Comparison of ENCODE assay signal across 13 cellular contexts in the genomic region with DNA sequence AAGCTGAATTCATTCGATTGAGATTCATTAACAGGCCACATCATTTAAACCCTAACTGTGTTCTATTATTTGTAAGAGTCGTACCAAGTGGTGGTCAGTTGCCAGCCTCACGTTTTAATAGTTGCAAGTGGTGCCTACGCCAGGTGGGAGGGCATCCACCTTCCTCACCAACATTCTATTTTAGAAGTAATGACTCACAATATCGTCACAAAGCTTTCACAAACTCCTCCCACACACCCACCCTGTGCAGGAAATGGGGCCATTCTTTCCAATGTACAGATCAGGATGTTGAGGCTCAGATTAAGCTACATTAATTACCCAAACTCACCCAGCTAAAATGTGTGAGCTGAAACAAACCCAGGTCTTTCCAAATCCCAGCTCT.
DNase-seq lines count a peak whose midpoint lies in the region; ATAC-seq and TF ChIP-seq lines count a peak whose summit lies in the region.
"Had no signal": no experiment of that assay in that cellular context is flagged by ENCODE, and none has a peak within 500 bp of the region (broad histone marks: within the 10 kb centered on the region; RNA-seq: fewer than 3 reads in every experiment).

No MANE protein-coding gene starts in this region.

- H2AK5ac ChIP-seq in IMR-90 (ENCODE audit: low read depth, low read length), result no peak overlapping the region

- no peak overlapping the region for H4K5ac ChIP-seq in IMR-90 (ENCODE audit: low read depth, low read length)

- H3K4me1 ChIP-seq in CD4-positive, CD25-positive, alpha-beta regulatory T cell (ENCODE audit: control insufficient read depth, insufficient read depth, low read length, poor library complexity, severe bottlenecking), result no peaks in the 10 kb centered on the region
- H3K4me1 ChIP-seq in IMR-90 (ENCODE audit: control insufficient read depth, insufficient read depth, low read length), result peaks cover 11% of the 10 kb centered on the region
- H3K4me1 ChIP-seq: prostate gland had no signal

- H2BK20ac ChIP-seq in IMR-90 (ENCODE audit: low read depth, low read length), result no peak overlapping the region

- peaks cover 21% of the 10 kb centered on the region for H3K36me3 Mint-ChIP-seq in CD4-positive, CD25-positive, alpha-beta regulatory T cell
- H3K36me3 Mint-ChIP-seq in activated T-helper 17 cell treated with anti-CD3 and anti-CD28 coated beads, Interleukin-2, amount 50 U/mL, for 72 hours (ENCODE audit: low read depth), result peaks cover 22% of the 10 kb centered on the region

- BruUV-seq in IMR-90 (replicated peaks; lab: Mats Ljungman, UMichigan), result no TSS peak

- no peak for TF ChIP-seq CTCF in IMR-90 (conservative IDR thresholded peaks at IDR 0.05; ENCODE audit: low read depth, low read length)

- H3K4ac ChIP-seq in IMR-90 (ENCODE audit: low read depth, low read length), result no peak overlapping the region

- no peak overlapping the region for H3K4me3 ChIP-seq in CD4-positive, CD25-positive, alpha-beta regulatory T cell (ENCODE audit: low read depth, low read length)
- no peak overlapping the region for H3K4me3 ChIP-seq in IMR-90 (ENCODE audit: insufficient read depth, low read depth, low read length)
- H3K4me3 ChIP-seq: MG63, prostate gland had no signal

- H3K27me3 Mint-ChIP-seq in CD4-positive, CD25-positive, alpha-beta regulatory T cell, result no peaks in the 10 kb centered on the region
- H3K27me3 Mint-ChIP-seq in activated T-helper 17 cell treated with anti-CD3 and anti-CD28 coated beads, Interleukin-2, amount 50 U/mL, for 72 hours, result no peaks in the 10 kb centered on the region
- H3K27me3 Mint-ChIP-seq: activated B cell treated with CpG ODN at 0.5 μM for 24 hours had no signal

- no peak for TF ChIP-seq POLR2A in IMR-90 (IDR thresholded peaks at IDR 0.05; ENCODE audit: low read depth, low read length)

- POLR2A ChIA-PET in IMR-90 (lab: Charles Lee; ENCODE audit: unreplicated experiment), result no interaction called here

- no peak overlapping the region for H3K27ac ChIP-seq in CD4-positive, CD25-positive, alpha-beta regulatory T cell (ENCODE audit: insufficient read depth, low read length, poor library complexity, severe bottlenecking)
- H3K27ac ChIP-seq in IMR-90 (ENCODE audit: insufficient read depth, low read length), result no peak overlapping the region
- H3K27ac ChIP-seq: prostate gland had no signal

- H3K56ac ChIP-seq in IMR-90 (ENCODE audit: extremely low read depth, insufficient read depth, low read length), result no peak overlapping the region

- in situ Hi-C loops in IMR-90 (cut with MboI; ENCODE audit: low sequenced_read_pairs), result no loop called here

- H3K27me3 ChIP-seq in CD4-positive, CD25-positive, alpha-beta regulatory T cell (ENCODE audit: control insufficient read depth, insufficient read depth, low read length), result no peaks in the 10 kb centered on the region
- no peaks in the 10 kb centered on the region for H3K27me3 ChIP-seq in IMR-90 (ENCODE audit: control insufficient read depth, insufficient read depth, low read length)
- H3K27me3 ChIP-seq: MG63 had no signal

- H3K9me3 ChIP-seq in CD4-positive, CD25-positive, alpha-beta regulatory T cell (ENCODE audit: control insufficient read depth in 2 of 2, low read length in 2 of 2), result no peaks in the 10 kb centered on the region
- H3K9me3 ChIP-seq in IMR-90 (ENCODE audit: control insufficient read depth, insufficient read depth, low read length), result no peaks in the 10 kb centered on the region
- H3K9me3 ChIP-seq: MG63, prostate gland had no signal

- peak in 1 of 3 donors; percentile 59 for DNase-seq in CD4-positive, CD25-positive, alpha-beta regulatory T cell
- DNase-seq in IMR-90, result no peak
- DNase-seq in stimulated activated CD4-positive, alpha-beta T cell treated with anti-CD3 and anti-CD28 coated beads, Interleukin-12 subunit alpha, Interleukin-12 subunit beta, amount 100 ng/mL, for 48 hours (ENCODE audit: low read depth in 2 of 3, low spot score in 1 of 3), result peak; percentile 43 to 56 (median 53)
- DNase-seq in NCI-H1417 treated with DMSO at 0.1 percent for 48 hours (lab: John Stamatoyannopoulos, UW), result no peak
- DNase-seq in occipital lobe (lab: John Stamatoyannopoulos, UW), result no peak
- DNase-seq: activated B cell treated with CpG ODN at 0.5 μM for 24 hours, MG63, NCI-H510A treated with DMSO at 0.1 percent for 48 hours had no signal

- dilution Hi-C loops in IMR-90 (cut with HindIII; ENCODE audit: low sequenced_read_pairs, unreplicated experiment), result no loop called here

- intact Hi-C loops in IMR-90 (cut with micrococcal nuclease), result no loop called here

- no peak overlapping the region for H3K9ac ChIP-seq in IMR-90 (ENCODE audit: low read depth, low read length)

- no peak overlapping the region for H2BK5ac ChIP-seq in IMR-90 (ENCODE audit: low read depth, low read length, poor library complexity, severe bottlenecking)

- no peak overlapping the region for H3K18ac ChIP-seq in IMR-90 (ENCODE audit: low read depth, low read length)

- peaks cover 15 to 29% (median 18%) of the 10 kb centered on the region in 4 donors for H3K4me1 Mint-ChIP-seq in CD4-positive, CD25-positive, alpha-beta regulatory T cell
- H3K4me1 Mint-ChIP-seq in activated T-helper 17 cell treated with anti-CD3 and anti-CD28 coated beads, Interleukin-2, amount 50 U/mL, for 72 hours, result peaks cover 40% of the 10 kb centered on the region

- peaks cover 7 to 15% of the 10 kb centered on the region in 2 experiments; a peak in 3 of 4 replicates for H3K79me1 ChIP-seq in IMR-90 (ENCODE audit: low read depth in 1 of 2, low read length in 2 of 2)

- ATAC-seq in CD4-positive, CD25-positive, alpha-beta regulatory T cell (ENCODE audit: low read depth in 2 of 2), result peak; percentile 33 to 61
- no peak for ATAC-seq in IMR-90 (ENCODE audit: low read depth)
- ATAC-seq in activated T-helper 17 cell treated with anti-CD3 and anti-CD28 coated beads, Interleukin-2, amount 50 U/mL, for 72 hours (replicated peaks), result peak; percentile 91
- ATAC-seq in GM19328 (IDR thresholded peaks at IDR 0.05; ENCODE audit: unreplicated experiment), result no peak
- ATAC-seq in SK-N-SH treated with all-trans-retinoic acid at 6 μM for 48 hours, result no peak

- H4K8ac ChIP-seq in IMR-90 (ENCODE audit: low read depth in 2 of 2, low read length in 2 of 2), result no peak overlapping the region

- H3K23ac ChIP-seq in IMR-90 (ENCODE audit: low read depth, low read length), result no peak overlapping the region

- TF ChIP-seq RAD21 in IMR-90 (IDR thresholded peaks at IDR 0.05; ENCODE audit: low read length), result no peak

- no peak overlapping the region for H3K14ac ChIP-seq in IMR-90 (replicated peaks; ENCODE audit: low read depth, low read length)

- no peak overlapping the region for H3K4me2 ChIP-seq in IMR-90 (ENCODE audit: low read depth, low read length)

- CTCF ChIA-PET in IMR-90 (lab: Yijun Ruan, JAX), result no interaction called here

- H3K4me3 Mint-ChIP-seq in CD4-positive, CD25-positive, alpha-beta regulatory T cell, result no peak overlapping the region
- peak overlapping the region; percentile 59 for H3K4me3 Mint-ChIP-seq in activated T-helper 17 cell treated with anti-CD3 and anti-CD28 coated beads, Interleukin-2, amount 50 U/mL, for 72 hours
- H3K4me3 Mint-ChIP-seq: activated B cell treated with CpG ODN at 0.5 μM for 24 hours, mesothelial cell of epicardium had no signal

- H4K91ac ChIP-seq in IMR-90 (ENCODE audit: insufficient read depth, low read depth, low read length), result no peak overlapping the region

- no peak overlapping the region for H2AFZ ChIP-seq in IMR-90 (replicated peaks; ENCODE audit: low read length, poor library complexity)

- no peak overlapping the region for H2AK9ac ChIP-seq in IMR-90 (replicated peaks; ENCODE audit: low read depth, low read length, poor library complexity)

- H3K36me3 ChIP-seq in CD4-positive, CD25-positive, alpha-beta regulatory T cell (ENCODE audit: control insufficient read depth, insufficient read depth, low read length), result peaks cover 18% of the 10 kb centered on the region
- H3K36me3 ChIP-seq in IMR-90 (ENCODE audit: control insufficient read depth, insufficient read depth, low read length), result peaks cover 17% of the 10 kb centered on the region
- H3K36me3 ChIP-seq: MG63 had no signal

- peaks cover 0 to 1% (median 0%) of the 10 kb centered on the region in 7 donors for H3K9me3 Mint-ChIP-seq in CD4-positive, CD25-positive, alpha-beta regulatory T cell
- no peaks in the 10 kb centered on the region for H3K9me3 Mint-ChIP-seq in activated T-helper 17 cell treated with anti-CD3 and anti-CD28 coated beads, Interleukin-2, amount 50 U/mL, for 72 hours
- H3K9me3 Mint-ChIP-seq: activated B cell treated with CpG ODN at 0.5 μM for 24 hours, mesothelial cell of epicardium had no signal

- H4K20me1 ChIP-seq in IMR-90 (ENCODE audit: insufficient read depth, low read length), result peaks cover 4% of the 10 kb centered on the region; the same call in 1 of the 2 replicates

- WGBS in IMR-90 (ENCODE audit: extremely low coverage in 2 of 2, insufficient read length in 1 of 2), 2 experiments, result 89% methylated on average over 3 of the region's 5 CpGs; no CpG with 5 or more reads in 1 of the 2 experiments

- no peak overlapping the region for H2BK15ac ChIP-seq in IMR-90 (ENCODE audit: low read depth, low read length)

- peaks cover 12% of the 10 kb centered on the region for H3K9me1 ChIP-seq in IMR-90 (ENCODE audit: insufficient read depth, low read length)

- H2BK120ac ChIP-seq in IMR-90 (ENCODE audit: low read depth, low read length), result no peak overlapping the region

- H3K27ac Mint-ChIP-seq in CD4-positive, CD25-positive, alpha-beta regulatory T cell, result peak overlapping the region in 2 of 3 donors; percentile 12 to 32
- peak overlapping the region; percentile 85 for H3K27ac Mint-ChIP-seq in activated T-helper 17 cell treated with anti-CD3 and anti-CD28 coated beads, Interleukin-2, amount 50 U/mL, for 72 hours
- H3K27ac Mint-ChIP-seq: activated B cell treated with CpG ODN at 0.5 μM for 24 hours, mesothelial cell of epicardium had no signal

TF ChIP-seq in IMR-90, 13 proteins besides CTCF, POLR2A, EP300 and RAD21 (continues in another document):
- TF ChIP-seq RFX5 (IDR thresholded peaks at IDR 0.05; ENCODE audit: low read depth, low read length) (no peak), SMC3 (IDR thresholded peaks at IDR 0.05; ENCODE audit: low read depth, low read length) (no peak), MXI1 (IDR thresholded peaks at IDR 0.05; ENCODE audit: borderline replicate concordance, low read depth, low read length) (no peak), RCOR1 (IDR thresholded peaks at IDR 0.05; ENCODE audit: insufficient replicate concordance, low read length) (peak; percentile 31), MAZ (IDR thresholded peaks at IDR 0.05; ENCODE audit: borderline replicate concordance, low read depth, low read length) (no peak), CEBPB (IDR thresholded peaks at IDR 0.05; ENCODE audit: low read depth, low read length) (no peak)

TF ChIP-seq in SK-N-SH treated with all-trans-retinoic acid at 6 μM for 48 hours, 23 proteins besides CTCF, POLR2A, EP300 and RAD21 (continues in another document):
- TF ChIP-seq GLIS3 (CRISPR knock-in tag; IDR thresholded peaks at IDR 0.05), result no peak
- TF ChIP-seq CSDC2 (CRISPR knock-in tag; IDR thresholded peaks at IDR 0.05), result no peak
- no peak for TF ChIP-seq RARB (CRISPR knock-in tag; IDR thresholded peaks at IDR 0.05)

Comparison
In these comparisons a context has a peak if more than half of its experiments do, and no peak if none do; other contexts are left out.
1. ATAC-seq: peak in CD4-positive, CD25-positive, alpha-beta regulatory T cell (2 of 2) and activated T-helper 17 cell treated with anti-CD3 and anti-CD28 coated beads, Interleukin-2, amount 50 U/mL, for 72 hours (single experiment); none in IMR-90 (single experiment), GM19328 (single experiment) and SK-N-SH treated with all-trans-retinoic acid at 6 μM for 48 hours (single experiment).
2. DNase-seq: peak in stimulated activated CD4-positive, alpha-beta T cell treated with anti-CD3 and anti-CD28 coated beads, Interleukin-12 subunit alpha, Interleukin-12 subunit beta, amount 100 ng/mL, for 48 hours (3 of 3); none in IMR-90 (single experiment), NCI-H1417 treated with DMSO at 0.1 percent for 48 hours (single experiment) and occipital lobe (single experiment).